ENCODE assay signal across 16 cellular contexts in the genomic region with DNA sequence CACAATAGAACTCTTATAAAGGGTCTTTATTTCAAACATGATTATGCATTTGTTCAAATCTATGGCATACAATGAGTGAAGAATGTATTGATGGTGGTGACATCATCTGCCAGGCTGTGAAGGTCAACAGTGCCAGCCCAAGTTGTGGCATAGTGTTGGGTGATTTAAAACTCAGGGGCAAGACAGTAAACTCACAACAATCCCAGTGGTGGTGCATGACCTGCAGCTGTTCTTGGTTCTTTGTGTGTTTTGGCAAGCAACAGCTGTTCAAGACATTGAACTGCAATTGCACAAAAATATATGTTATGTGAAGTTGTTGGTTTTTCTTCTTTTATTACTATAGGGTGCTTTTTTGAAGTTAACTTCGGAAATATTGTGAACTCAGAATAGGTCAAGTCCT.
"Had no signal": no experiment of that assay in that cellular context is flagged by ENCODE, and none has a peak within 500 bp of the region (broad histone marks: within the 10 kb centered on the region; RNA-seq: fewer than 3 reads in every experiment).

No MANE protein-coding gene starts in this region.

- H3K36me3 Mint-ChIP-seq: IgD-negative memory B cell had no signal

- DNase-seq: Kasumi-1; MV-4-11; NCI-H1048; NCI-H1694; NCI-H187 treated with DMSO at 0.1 percent for 48 hours; NCI-H2029 treated with DMSO at 0.1 percent for 48 hours; NCI-H2171 treated with DMSO at 0.1 percent for 48 hours; NCI-H2227 treated with DMSO at 0.1 percent for 48 hours; NCI-H526 treated with DMSO at 0.1 percent for 48 hours; NK-92 treated with Interleukin-12 subunit alpha and Interleukin-12 subunit beta, amount 100 ng/mL, for 24 hours; PC-3; SHP77 had no signal

- H3K4me3 Mint-ChIP-seq: IgD-negative memory B cell had no signal

- H3K27ac Mint-ChIP-seq: IgD-negative memory B cell had no signal

- ATAC-seq: K562, Panc1, PC-3, SK-N-SH treated with all-trans-retinoic acid at 6 μM for 48 hours had no signal

- H3K4me1 Mint-ChIP-seq: IgD-negative memory B cell had no signal

- H3K27me3 Mint-ChIP-seq: IgD-negative memory B cell had no signal
